Comparison of ENCODE assay signal across 1 cellular context in genomic region chr17:21037117-21037803, GRCh38.
TF ChIP-seq lines count a peak whose summit lies in the region.

No MANE protein-coding gene starts in this region.

TF ChIP-seq in WTC11, 78 proteins besides CTCF, POLR2A, EP300 and RAD21 (continued from another document):
- no peak for TF ChIP-seq MXD4 (CRISPR knock-in tag; IDR thresholded peaks at IDR 0.05; ENCODE audit: borderline replicate concordance)
- no peak for TF ChIP-seq EMX1 (CRISPR knock-in tag; IDR thresholded peaks at IDR 0.05)
